Comparison of ENCODE assay signal across 18 cellular contexts in genomic region chr15:93076875-93077274, GRCh38. TPM values are rescaled to one million over a fixed set of nuclear protein-coding genes. Genes with fewer than 3 reads are reported as not detected.
DNase-seq lines count a peak whose midpoint lies in the region; ATAC-seq and TF ChIP-seq lines count a peak whose summit lies in the region.
"Had no signal": no experiment of that assay in that cellular context is flagged by ENCODE, and none has a peak within 500 bp of the region (broad histone marks: within the 10 kb centered on the region; RNA-seq: fewer than 3 reads in every experiment).

No MANE protein-coding gene starts in this region.

- H3K9ac ChIP-seq in rectal smooth muscle tissue (ENCODE audit: low read length): no peak overlapping the region

- H3K27ac ChIP-seq in gastroesophageal sphincter: peak overlapping the region; percentile 14 to 97 (median 88)
- H3K27ac ChIP-seq in rectal smooth muscle tissue (ENCODE audit: low read depth, low read length): peak overlapping the region; percentile 76
- peak overlapping the region; percentile 53 to 96 (median 62) for H3K27ac ChIP-seq in transverse colon
- H3K27ac ChIP-seq: SJCRH30 had no signal

- peak in 1 of 4 experiments; percentile 23 for TF ChIP-seq CTCF in gastroesophageal sphincter (IDR thresholded peaks at IDR 0.05)
- no peak for TF ChIP-seq CTCF in transverse colon (IDR thresholded peaks at IDR 0.05)

- H3K36me3 ChIP-seq in H7 (replicated peaks; ENCODE audit: control insufficient read depth, insufficient read depth, low read length) (no peaks in the 10 kb centered on the region), gastroesophageal sphincter (no peaks in the 10 kb centered on the region), rectal smooth muscle tissue (ENCODE audit: control insufficient read depth, insufficient read depth, low read length) (no peaks in the 10 kb centered on the region), transverse colon (no peaks in the 10 kb centered on the region)
- H3K36me3 ChIP-seq: SJCRH30 had no signal

- DNase-seq in H7 (peak; percentile 48), transverse colon (no peak), CD1c-positive myeloid dendritic cell (ENCODE audit: extremely low spot score) (no peak), NCI-H146 (lab: John Stamatoyannopoulos, UW) (no peak), NCI-H2227 (lab: John Stamatoyannopoulos, UW; ENCODE audit: unreplicated experiment) (no peak)
- DNase-seq: CD4-positive, alpha-beta T cell; KBM-7; NCI-H1105 treated with DMSO at 0.1 percent for 48 hours; NCI-H2029; NCI-H446 treated with DMSO at 0.1 percent for 48 hours; NCI-H526; NCI-H82; NK-92 treated with Interleukin-12 subunit alpha and Interleukin-12 subunit beta, amount 100 ng/mL, for 24 hours; PC-3; SJCRH30 had no signal

- TF ChIP-seq EP300 in gastroesophageal sphincter (IDR thresholded peaks at IDR 0.05) (no peak), transverse colon (IDR thresholded peaks at IDR 0.05; ENCODE audit: low read depth) (peak; percentile 23)

- TF ChIP-seq POLR2A in gastroesophageal sphincter (IDR thresholded peaks at IDR 0.05) (no peak), transverse colon (IDR thresholded peaks at IDR 0.05) (no peak)

- ATAC-seq in gastroesophageal sphincter: peak; percentile 13
- ATAC-seq: PC-3 had no signal

- in situ Hi-C loops in transverse colon (cut with MboI; ENCODE audit: low pct_ligation_motif_present in 1 of 4, low pct_unique_long_range_greater_than_20kb in 1 of 4, low sequenced_read_pairs in 3 of 4): loop anchor here in 3 of 4 donors (25.0 kb wide), 1 partner anchor 910 kb away; no protein-coding TSS in a partner anchor

- intact Hi-C loops in transverse colon (cut with DNase I; ENCODE audit: low total_unique reads): no loop called here

- H3K9me3 ChIP-seq in gastroesophageal sphincter: no peaks in the 10 kb centered on the region
- no peaks in the 10 kb centered on the region for H3K9me3 ChIP-seq in transverse colon
- H3K9me3 ChIP-seq: SJCRH30 had no signal

- H3K27me3 ChIP-seq in H7 (ENCODE audit: control insufficient read depth, insufficient read depth, low read length) (peaks cover 8% of the 10 kb centered on the region), gastroesophageal sphincter (no peaks in the 10 kb centered on the region), rectal smooth muscle tissue (ENCODE audit: control insufficient read depth, insufficient read depth, low read length) (no peaks in the 10 kb centered on the region), transverse colon (peaks cover 52% of the 10 kb centered on the region)
- H3K27me3 ChIP-seq: SJCRH30 had no signal

- 57 to 83% methylated on average over 3 to 5 of the region's 5 CpGs for whole genome bisulfite sequencing in gastroesophageal sphincter (ENCODE audit: low coverage in 1 of 2), 2 donors
- 70 to 89% methylated on average over 3 to 5 of the region's 5 CpGs for WGBS in transverse colon (ENCODE audit: low coverage in 1 of 2), 2 donors

- H3K4me1 ChIP-seq in gastroesophageal sphincter (peaks cover 3 to 87% (median 16%) of the 10 kb centered on the region in 3 donors), rectal smooth muscle tissue (ENCODE audit: control insufficient read depth, insufficient read depth, low read length) (peaks cover 39% of the 10 kb centered on the region), transverse colon (peaks cover 0 to 45% (median 4%) of the 10 kb centered on the region in 4 donors)

- H3K4me3 ChIP-seq in H7 (ENCODE audit: insufficient read depth, low read depth, low read length): no peak overlapping the region
- H3K4me3 ChIP-seq in gastroesophageal sphincter: no peak overlapping the region
- no peak overlapping the region for H3K4me3 ChIP-seq in rectal smooth muscle tissue (ENCODE audit: low read length)
- no peak overlapping the region for H3K4me3 ChIP-seq in transverse colon
- H3K4me3 ChIP-seq: SJCRH30 had no signal

RNA-seq across cellular contexts. Expression of gene RGMA, which starts 12.1 kb away (rescaled TPM):
- 32.6 and 34.3 TPM in 2 replicates for total RNA-seq in H7 (2014; rRNA removed; shearing (Covaris generic))
- total RNA-seq in gastroesophageal sphincter (100 to 1,000 TPM in 2 of 4 donors, 10 to 100 TPM in 2; 99.0 to 307 (median 112) TPM), transverse colon (10 to 100 TPM in 2 of 4 donors, 1 to 10 TPM in 2; 8.6 to 53.3 (median 20.6) TPM)
- total RNA-seq: CD4-positive, alpha-beta T cell; LHCN-M2 had no signal
